20 cellular contexts compared by ENCODE assay signal in the genomic region with DNA sequence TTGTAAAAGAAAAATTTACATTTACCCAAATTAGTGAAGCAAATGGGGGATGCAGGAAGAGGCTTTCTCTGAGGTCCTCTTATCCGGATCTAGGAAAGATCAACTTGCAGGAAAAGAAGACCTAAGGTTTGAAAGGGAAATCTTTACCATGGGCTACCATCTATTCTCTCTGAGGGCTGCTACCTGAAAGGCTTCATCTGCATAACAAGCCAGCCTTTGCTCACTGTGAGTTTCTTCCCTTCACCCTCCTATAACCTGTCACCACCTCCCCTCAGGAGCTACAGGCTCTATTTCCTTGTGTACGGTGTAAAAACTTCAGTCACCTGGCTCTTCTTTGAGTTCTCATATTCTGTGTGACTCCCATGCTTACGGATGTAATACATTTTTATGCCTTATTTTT.
A peak's percentile ranks its signal among the peaks of the same experiment; 100 is the strongest.
DNase-seq lines count a peak whose midpoint lies in the region; FAIRE-seq and TF ChIP-seq lines count a peak whose summit lies in the region.
"Had no signal": no experiment of that assay in that cellular context is flagged by ENCODE, and none has a peak within 500 bp of the region (broad histone marks: within the 10 kb centered on the region; RNA-seq: fewer than 3 reads in every experiment).

No MANE protein-coding gene starts in this region.

- H3K4me2 ChIP-seq in H1 (ENCODE audit: insufficient read depth in 1 of 2, low read depth in 2 of 2, low read length in 2 of 2) (no peak overlapping the region), OCI-LY7 (ENCODE audit: low read length) (no peak overlapping the region)
- H3K4me2 ChIP-seq: BLaER1 had no signal

- no peaks in the 10 kb centered on the region for H3K9me2 ChIP-seq in OCI-LY7 (ENCODE audit: insufficient read depth, low read length)

- H3K79me2 ChIP-seq in H1 (ENCODE audit: control insufficient read depth in 1 of 2, insufficient read depth in 2 of 2, low read length in 2 of 2), result no peaks in the 10 kb centered on the region
- no peaks in the 10 kb centered on the region for H3K79me2 ChIP-seq in OCI-LY7 (ENCODE audit: insufficient read depth, low read depth, low read length)

- H3K36me3 ChIP-seq in HUES48 (ENCODE audit: control insufficient read depth, insufficient read depth, low read length), result no peaks in the 10 kb centered on the region
- H3K36me3 ChIP-seq in H1 (ENCODE audit: control insufficient read depth in 2 of 4, insufficient read depth in 4 of 4, low read length in 3 of 4), result no peaks in the 10 kb centered on the region
- H3K36me3 ChIP-seq in OCI-LY7 (ENCODE audit: insufficient read depth, low read length), result no peaks in the 10 kb centered on the region
- H3K36me3 ChIP-seq: BLaER1 had no signal

- no peak overlapping the region for H3K23ac ChIP-seq in H1 (ENCODE audit: insufficient read length)

- intact Hi-C loops in OCI-LY7 (cut with micrococcal nuclease; ENCODE audit: unreplicated experiment), result no loop called here

- H3K79me1 ChIP-seq in H1 (ENCODE audit: low read depth, low read length), result no peaks in the 10 kb centered on the region

- no peak overlapping the region for H2BK12ac ChIP-seq in H1 (ENCODE audit: low read depth, low read length)

- H3K9me3 ChIP-seq in HUES48 (ENCODE audit: control insufficient read depth, insufficient read depth, low read length) (peaks cover 8% of the 10 kb centered on the region; the same call in 1 of the 2 replicates), H1 (ENCODE audit: insufficient read depth in 2 of 2, low read depth in 1 of 2, low read length in 1 of 2) (peaks cover 9 to 11% of the 10 kb centered on the region in 2 experiments), OCI-LY7 (ENCODE audit: low read length) (no peaks in the 10 kb centered on the region)
- H3K9me3 ChIP-seq: BLaER1, Caco-2 had no signal

- TF ChIP-seq CTCF in H1 (IDR thresholded peaks at IDR 0.05; ENCODE audit: control extremely low read depth in 1 of 3, insufficient read depth in 1 of 3, low read depth in 1 of 3, low read length in 3 of 3) (no peak), OCI-LY7 (conservative IDR thresholded peaks at IDR 0.05; ENCODE audit: low read length) (no peak)

- no peak for TF ChIP-seq EP300 in H1 (IDR thresholded peaks at IDR 0.05; ENCODE audit: borderline replicate concordance in 1 of 2, low read depth in 2 of 2, low read length in 2 of 2)

- H3K9ac ChIP-seq in HUES48 (ENCODE audit: low read depth, low read length) (no peak overlapping the region), H1 (replicated peaks in 1 of 4; ENCODE audit: extremely low read depth in 1 of 4, low read depth in 3 of 4, low read length in 3 of 4) (no peak overlapping the region)
- H3K9ac ChIP-seq: BLaER1 had no signal

- POLR2A ChIA-PET in H1 (lab: Charles Lee; ENCODE audit: partially characterized antibody), result no interaction called here
- POLR2A ChIA-PET in OCI-LY7 (lab: Charles Lee), result interaction anchor here (0.6 to 0.7 kb wide), 2 partner anchors 341 to 766 kb away, joined by 4 to 7 read pairs; no protein-coding TSS in a partner anchor

- H4K91ac ChIP-seq in H1 (replicated peaks; ENCODE audit: insufficient read length, low read length), result no peak overlapping the region

- no peak for TF ChIP-seq RAD21 in H1 (IDR thresholded peaks at IDR 0.05 in 1 of 2, conservative IDR thresholded peaks at IDR 0.05 in 1 of 2; ENCODE audit: low read depth in 2 of 2, low read length in 2 of 2)

- H3K4me3 ChIP-seq in HUES48 (ENCODE audit: low read depth, low read length) (no peak overlapping the region), H1 (ENCODE audit: extremely low read depth in 1 of 4, insufficient read depth in 2 of 4, low read depth in 3 of 4, low read length in 4 of 4) (no peak overlapping the region), OCI-LY7 (ENCODE audit: low read depth, low read length, poor library complexity, severe bottlenecking) (no peak overlapping the region)
- H3K4me3 ChIP-seq: BLaER1, GM12878 had no signal

- no TSS peak for BruUV-seq in OCI-LY7 (replicated peaks; lab: Mats Ljungman, UMichigan)

- H2AK5ac ChIP-seq in H1 (ENCODE audit: low read depth, low read length), result no peak overlapping the region

- H3K4me1 ChIP-seq in HUES48 (ENCODE audit: control insufficient read depth, insufficient read depth, low read length) (peaks cover 19% of the 10 kb centered on the region), H1 (replicated peaks in 1 of 4; ENCODE audit: control insufficient read depth in 3 of 4, insufficient read depth in 4 of 4, low read length in 3 of 4) (peaks cover 0 to 9% (median 3%) of the 10 kb centered on the region in 4 experiments; a peak in 3 of 7 replicates), OCI-LY7 (ENCODE audit: insufficient read depth, low read length, poor library complexity, severe bottlenecking) (no peaks in the 10 kb centered on the region)
- H3K4me1 ChIP-seq: BLaER1, Caco-2 had no signal

- DNase-seq in ELF-1 (ENCODE audit: low read depth, low spot score), result peak; percentile 37
- no peak for DNase-seq in H1 (ENCODE audit: low read depth in 1 of 2, low spot score in 2 of 2)
- no peak for DNase-seq in OCI-LY7 (ENCODE audit: low spot score)
- no peak for DNase-seq in iPS-NIHi7 (ENCODE audit: extremely low spot score)
- no peak for DNase-seq in NCI-H146 (lab: John Stamatoyannopoulos, UW)
- DNase-seq: Caco-2; CD4-positive, CD25-positive, alpha-beta regulatory T cell; CD8-positive, alpha-beta T cell; DMS153; DND-41; GDM1; GOT3; H7 had no signal

- CTCF ChIA-PET in H1 (lab: Charles Lee; ENCODE audit: partially characterized antibody) (interaction anchor here (1.7 kb wide), 1 partner anchor 9 kb away, joined by 10 read pairs; no protein-coding TSS in a partner anchor), OCI-LY7 (lab: Charles Lee; ENCODE audit: unreplicated experiment) (no interaction called here)

- H2BK5ac ChIP-seq in H1 (ENCODE audit: low read depth, low read length), result peak overlapping the region; percentile 75; the same call in 1 of the 2 replicates

- 40% methylated on average over 3 of the region's 3 CpGs; no CpG with 5 or more reads in 1 of the 2 experiments for WGBS in H1 (ENCODE audit: extremely low coverage in 1 of 2, insufficient coverage in 1 of 2, insufficient read length in 1 of 2, insufficient replicate concordance in 2 of 2, low coverage in 1 of 2, low lambda C conversion rate in 2 of 2, missing lambda C conversion rate in 1 of 2), 2 experiments

- peak; percentile 90 for FAIRE-seq in H1 (lab: Jason Lieb, UNC)
- FAIRE-seq: A204.1, GM12878, GM19239 had no signal

- no peak overlapping the region for H2BK120ac ChIP-seq in H1 (replicated peaks; ENCODE audit: low read depth, low read length)

- no peak overlapping the region for H2BK15ac ChIP-seq in H1 (ENCODE audit: low read length)

- H3K27ac ChIP-seq in HUES48 (ENCODE audit: low read depth, low read length) (peak overlapping the region; percentile 73), H1 (ENCODE audit: low read depth, low read length) (no peak overlapping the region), OCI-LY7 (ENCODE audit: low read depth, low read length, poor library complexity, severe bottlenecking) (no peak overlapping the region)
- H3K27ac ChIP-seq: 22Rv1, BLaER1, C4-2B had no signal

- no peak overlapping the region for H3K14ac ChIP-seq in H1 (ENCODE audit: insufficient read length)

- H3K56ac ChIP-seq in H1 (replicated peaks; ENCODE audit: insufficient read length, low read depth, low read length), result no peak overlapping the region

- H3K23me2 ChIP-seq in H1 (ENCODE audit: low read depth, low read length), result no peaks in the 10 kb centered on the region

- H3K18ac ChIP-seq in H1 (ENCODE audit: extremely low read depth, low read length), result no peak overlapping the region

- H2AFZ ChIP-seq in H1 (ENCODE audit: low read length) (no peak overlapping the region), OCI-LY7 (ENCODE audit: low read length) (no peak overlapping the region)

- TF ChIP-seq POLR2A in H1 (IDR thresholded peaks at IDR 0.05; ENCODE audit: control extremely low read depth in 1 of 2, low read depth in 2 of 2, low read length in 2 of 2), result no peak

- H3K4ac ChIP-seq in H1 (replicated peaks; ENCODE audit: insufficient read length, low read depth, low read length), result no peak overlapping the region

- no peak overlapping the region for H4K8ac ChIP-seq in H1 (ENCODE audit: extremely low read depth, insufficient read depth, low read length)

- no peak overlapping the region for H2BK20ac ChIP-seq in H1 (ENCODE audit: low read length)

- no peak overlapping the region for H4K5ac ChIP-seq in H1 (ENCODE audit: insufficient read length, low read depth, low read length)

- H3K27me3 ChIP-seq in HUES48 (ENCODE audit: control insufficient read depth, insufficient read depth, low read length) (no peaks in the 10 kb centered on the region), H1 (replicated peaks in 1 of 4; ENCODE audit: control insufficient read depth in 3 of 4, extremely low read depth in 1 of 4, insufficient read depth in 3 of 4, low read length in 3 of 4) (no peaks in the 10 kb centered on the region)
- H3K27me3 ChIP-seq: BLaER1 had no signal

- H4K20me1 ChIP-seq in H1 (replicated peaks in 1 of 2; ENCODE audit: control insufficient read depth in 1 of 2, insufficient read depth in 2 of 2, low read length in 2 of 2) (no peaks in the 10 kb centered on the region), OCI-LY7 (ENCODE audit: insufficient read depth, low read length) (no peaks in the 10 kb centered on the region)
- H4K20me1 ChIP-seq: BLaER1 had no signal

TF ChIP-seq in H1, 55 proteins besides CTCF, POLR2A, EP300 and RAD21:
- 0 out of 2 replicates have a peak, but pooled peaks have one; percentile 36 for TF ChIP-seq SP1 (IDR thresholded peaks at IDR 0.05; ENCODE audit: low read depth, low read length)
- peak; percentile 77 for TF ChIP-seq KDM1A (IDR thresholded peaks at IDR 0.05; ENCODE audit: borderline replicate concordance, low read length)
- no peak for TF ChIP-seq HDAC6 (IDR thresholded peaks at IDR 0.05; ENCODE audit: low read depth, low read length)
- no peak for TF ChIP-seq CREB1 (IDR thresholded peaks at IDR 0.05)
- TF ChIP-seq, protein P1, sequence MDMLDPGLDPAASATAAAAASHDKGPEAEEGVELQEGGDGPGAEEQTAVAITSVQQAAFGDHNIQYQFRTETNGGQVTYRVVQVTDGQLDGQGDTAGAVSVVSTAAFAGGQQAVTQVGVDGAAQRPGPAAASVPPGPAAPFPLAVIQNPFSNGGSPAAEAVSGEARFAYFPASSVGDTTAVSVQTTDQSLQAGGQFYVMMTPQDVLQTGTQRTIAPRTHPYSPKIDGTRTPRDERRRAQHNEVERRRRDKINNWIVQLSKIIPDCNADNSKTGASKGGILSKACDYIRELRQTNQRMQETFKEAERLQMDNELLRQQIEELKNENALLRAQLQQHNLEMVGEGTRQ (IDR thresholded peaks at IDR 0.05; ENCODE audit: low read length), result 0 out of 2 replicates have a peak, but pooled peaks have one; percentile 16
